ENCODE assay signal across 8 cellular contexts in genomic region chr17:64507418-64507766, GRCh38. TPM values are rescaled to one million over a fixed set of nuclear protein-coding genes. Genes with fewer than 3 reads are reported as not detected.
DNase-seq lines count a peak whose midpoint lies in the region; ATAC-seq, FAIRE-seq and TF ChIP-seq lines count a peak whose summit lies in the region.

No MANE protein-coding gene starts in this region.

- H3K36me3 ChIP-seq in mucosa of rectum (ENCODE audit: control insufficient read depth in 2 of 2, insufficient read depth in 2 of 2, low read length in 2 of 2) = peaks cover 39% of the 10 kb centered on the region in 2 donors

- DNase-seq in AG20443 (ENCODE audit: low spot score) (peak; percentile 69), NCI-H460 (ENCODE audit: extremely low read depth, low read depth) (peak; percentile 46), erythroblast (lab: John Stamatoyannopoulos, UW) (peak; percentile 78 to 82), urothelium cell line (ENCODE audit: low spot score) (peak; percentile 71)
- peak; percentile 27 to 42 for DNase-seq in activated CD4-positive, alpha-beta T cell treated with anti-CD3 and anti-CD28 coated beads, Interleukin-2, amount 50 U/mL, for 48 hours

- ATAC-seq in GM18519 (IDR thresholded peaks at IDR 0.05; ENCODE audit: low FRiP score, unreplicated experiment) (peak; percentile 15), HG03439 (IDR thresholded peaks at IDR 0.05; ENCODE audit: unreplicated experiment) (peak; percentile 8)

- peak overlapping the region; percentile 100 for H3K9ac ChIP-seq in mucosa of rectum (ENCODE audit: low read depth in 1 of 2, low read length in 2 of 2)

- no peak for TF ChIP-seq POLR2A in erythroblast (IDR thresholded peaks at IDR 0.05; ENCODE audit: low read length)

- FAIRE-seq in urothelium cell line (lab: Jason Lieb, UNC) = no peak

- no peaks in the 10 kb centered on the region for H3K9me3 ChIP-seq in mucosa of rectum (ENCODE audit: control insufficient read depth in 2 of 2, low read length in 2 of 2)

- peaks cover 25 to 28% of the 10 kb centered on the region in 2 donors for H3K4me1 ChIP-seq in mucosa of rectum (ENCODE audit: control insufficient read depth in 2 of 2, insufficient read depth in 2 of 2, low read length in 2 of 2)

- H3K27me3 ChIP-seq in mucosa of rectum (ENCODE audit: control insufficient read depth in 2 of 2, insufficient read depth in 2 of 2, low read length in 2 of 2) = no peaks in the 10 kb centered on the region

- H3K27ac ChIP-seq in mucosa of rectum (ENCODE audit: low read depth in 2 of 2, low read length in 2 of 2) = peak overlapping the region; percentile 99 to 100

- peak overlapping the region; percentile 93 to 99 for H3K4me3 ChIP-seq in mucosa of rectum (ENCODE audit: low read length in 2 of 2)

RNA-seq across cellular contexts. Expression of gene CEP95, which starts 0.6 kb away (rescaled TPM):
- 25.9 and 39.1 TPM in 2 replicates for total RNA-seq in NCI-H460 (2014; rRNA removed; shearing (Covaris generic))
- polyA plus RNA-seq in NCI-H460 (2014; cell fraction: nucleus; rRNA removed) = 68.8 and 84.2 TPM in 2 replicates

RNA-seq across cellular contexts. Expression of gene DDX5, which starts 1.3 kb away (rescaled TPM):
- total RNA-seq in NCI-H460 (2014; rRNA removed; shearing (Covaris generic)) = 392 and 498 TPM in 2 replicates
- 1,062 and 1,359 TPM in 2 replicates for polyA plus RNA-seq in NCI-H460 (2014; cell fraction: nucleus; rRNA removed)

RNA-seq across cellular contexts. Expression of gene POLG2, which starts 10.5 kb away (rescaled TPM):
- total RNA-seq in NCI-H460 (2014; rRNA removed; shearing (Covaris generic)) = 20.5 and 29.1 TPM in 2 replicates
- polyA plus RNA-seq in NCI-H460 (2014; cell fraction: nucleus; rRNA removed) = 61.7 and 66.7 TPM in 2 replicates

RNA-seq across cellular contexts. Expression of gene MILR1, which starts 58.5 kb away (rescaled TPM):
- total RNA-seq in NCI-H460 (2014; rRNA removed; shearing (Covaris generic)) = 2.4 and 2.7 TPM in 2 replicates
- polyA plus RNA-seq in NCI-H460 (2014; cell fraction: nucleus; rRNA removed) = 4.0 and 7.6 TPM in 2 replicates

Comparison
In these comparisons a context has a peak if more than half of its experiments do, and no peak if none do; other contexts are left out.
1. Peak in every context shown above with its lines: DNase-seq, ATAC-seq, H3K4me3 ChIP-seq and H3K27ac ChIP-seq.